Comparison of ENCODE assay signal across 8 cellular contexts in genomic region chr11:130314184-130314748, GRCh38. TPM values are rescaled to one million over a fixed set of nuclear protein-coding genes. Genes with fewer than 3 reads are reported as not detected.
DNase-seq lines count a peak whose midpoint lies in the region; ATAC-seq and TF ChIP-seq lines count a peak whose summit lies in the region.

No MANE protein-coding gene starts in this region.

- DNase-seq in A673 (ENCODE audit: low spot score) (no peak), NCI-H446 (lab: John Stamatoyannopoulos, UW) (peak; percentile 57 to 79), activated T-cell treated with anti-CD3 and anti-CD28 coated beads for 1 hour (ENCODE audit: low read depth) (peak; percentile 47), epithelial cell of proximal tubule (ENCODE audit: low read depth) (no peak)
- peak; percentile 27 to 67 for DNase-seq in stimulated activated CD8-positive, alpha-beta memory T cell treated with anti-CD3 and anti-CD28 coated beads, Interleukin-7, amount 100 ng/mL, for 4 hours (ENCODE audit: low read depth in 2 of 2)

- no TSS peak for BruUV-seq in A673 (replicated peaks; lab: Mats Ljungman, UMichigan)

- H3K27me3 ChIP-seq in A673 (replicated peaks; ENCODE audit: insufficient read depth, low read depth, low read length, poor library complexity) (no peaks in the 10 kb centered on the region), muscle layer of colon (ENCODE audit: control insufficient read depth in 1 of 2, insufficient read depth in 2 of 2, low read length in 2 of 2) (no peaks in the 10 kb centered on the region)

- no peaks in the 10 kb centered on the region for H3K36me3 ChIP-seq in A673 (ENCODE audit: insufficient read depth, low read length, poor library complexity, severe bottlenecking)
- peaks cover under 1% of the 10 kb centered on the region for H3K36me3 ChIP-seq in muscle layer of colon (ENCODE audit: insufficient read depth, low read length)

- CTCF ChIA-PET in A673 (lab: Charles Lee) = no interaction called here

- TF ChIP-seq CTCF in A673 (conservative IDR thresholded peaks at IDR 0.05; ENCODE audit: low read depth, low read length) = no peak
- TF ChIP-seq CTCF in epithelial cell of proximal tubule (conservative IDR thresholded peaks at IDR 0.05; ENCODE audit: low read depth, low read length) = no peak

- POLR2A ChIA-PET in A673 (lab: Charles Lee; ENCODE audit: low non-redundant PET) = no interaction called here

- H3K27ac ChIP-seq in A673 (ENCODE audit: low read depth, low read length, poor library complexity, severe bottlenecking) (peak overlapping the region; percentile 79), muscle layer of colon (ENCODE audit: low read depth, low read length) (peak overlapping the region; percentile 75)

- H3K9me3 ChIP-seq in A673 (ENCODE audit: low read depth, low read length, poor library complexity, severe bottlenecking) (no peaks in the 10 kb centered on the region), muscle layer of colon (ENCODE audit: low read length) (no peaks in the 10 kb centered on the region)

- intact Hi-C loops in A673 (cut with micrococcal nuclease; ENCODE audit: unreplicated experiment) = no loop called here

- ATAC-seq in GM18517 (IDR thresholded peaks at IDR 0.05; ENCODE audit: unreplicated experiment) (peak; percentile 34), HG02973 (IDR thresholded peaks at IDR 0.05; ENCODE audit: unreplicated experiment) (peak; percentile 44)

- H3K4me3 ChIP-seq in A673 (ENCODE audit: low read depth, low read length, poor library complexity, severe bottlenecking) = peak overlapping the region; percentile 81
- H3K4me3 ChIP-seq in epithelial cell of proximal tubule (ENCODE audit: low read depth, low read length) = peak overlapping the region; percentile 84
- peak overlapping the region; percentile 57 to 93 for H3K4me3 ChIP-seq in muscle layer of colon (ENCODE audit: low read depth in 1 of 2, low read length in 2 of 2)

- peaks cover 17% of the 10 kb centered on the region for H3K4me1 ChIP-seq in A673 (ENCODE audit: insufficient read depth, low read length, poor library complexity, severe bottlenecking)
- H3K4me1 ChIP-seq in muscle layer of colon (ENCODE audit: insufficient read depth, low read length) = peaks cover 31% of the 10 kb centered on the region

- peak overlapping the region; percentile 23 for H3K9ac ChIP-seq in muscle layer of colon (ENCODE audit: low read length)

RNA-seq across cellular contexts. Expression of gene ZBTB44, which starts 0.5 kb away (rescaled TPM):
- total RNA-seq in A673 (2021) = 36.6 and 37.0 TPM in 2 replicates
- total RNA-seq in epithelial cell of proximal tubule = 13.5 and 14.8 TPM in 2 replicates

Comparison
In these comparisons a context has a peak if more than half of its experiments do, and no peak if none do; other contexts are left out.
1. DNase-seq: peak in NCI-H446 (2 of 2), activated T-cell treated with anti-CD3 and anti-CD28 coated beads for 1 hour (single experiment) and stimulated activated CD8-positive, alpha-beta memory T cell treated with anti-CD3 and anti-CD28 coated beads, Interleukin-7, amount 100 ng/mL, for 4 hours (2 of 2); none in A673 (single experiment) and epithelial cell of proximal tubule (single experiment).
2. Peak in every context shown above with its lines, with median percentiles within 50 percentile points of each other: H3K4me3 ChIP-seq.